Comparison of ENCODE assay signal across 2 cellular contexts in the genomic region with DNA sequence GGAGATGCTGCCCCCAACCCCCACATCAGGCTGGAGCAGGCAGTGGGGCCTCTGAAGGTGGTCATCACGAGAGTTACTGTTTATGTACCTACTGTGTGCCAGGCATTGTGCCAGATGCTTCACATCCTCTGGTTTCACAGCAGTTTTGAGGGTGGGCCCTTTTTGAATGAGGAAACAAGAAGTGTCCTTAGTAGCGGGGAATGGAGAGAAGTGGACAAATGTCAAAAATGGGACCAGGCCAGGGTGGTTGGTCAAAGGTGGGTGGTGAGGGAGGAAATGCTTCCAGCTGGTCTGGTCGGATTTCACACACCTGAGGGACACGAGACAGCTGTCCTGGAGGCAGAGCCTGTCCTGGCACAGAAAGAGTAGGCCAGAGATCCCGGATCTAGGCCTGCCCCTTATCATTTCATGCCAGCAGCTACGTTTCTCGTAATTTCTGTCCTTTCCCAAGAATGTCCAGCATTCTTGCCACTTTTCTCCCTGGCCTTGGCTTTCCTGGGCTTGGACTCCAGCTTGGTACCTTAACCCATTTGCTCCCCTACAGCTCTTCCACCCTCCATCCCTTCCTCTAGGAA.
TF ChIP-seq lines count a peak whose summit lies in the region.

No MANE protein-coding gene starts in this region.

TF ChIP-seq in A549, 52 proteins besides CTCF, POLR2A, EP300 and RAD21:
- TF ChIP-seq MAFK (IDR thresholded peaks at IDR 0.05; ENCODE audit: partially characterized antibody) (no peak), CEBPB (IDR thresholded peaks at IDR 0.05) (no peak), CBX2 (IDR thresholded peaks at IDR 0.05; ENCODE audit: borderline replicate concordance, low read depth) (no peak), HOXB5 (CRISPR knock-in tag; IDR thresholded peaks at IDR 0.05) (no peak), GATA3 (IDR thresholded peaks at IDR 0.05; ENCODE audit: borderline replicate concordance) (no peak), SMC3 (IDR thresholded peaks at IDR 0.05) (no peak), FOXS1 (CRISPR knock-in tag; IDR thresholded peaks at IDR 0.05) (no peak)
- TF ChIP-seq, protein P1, sequence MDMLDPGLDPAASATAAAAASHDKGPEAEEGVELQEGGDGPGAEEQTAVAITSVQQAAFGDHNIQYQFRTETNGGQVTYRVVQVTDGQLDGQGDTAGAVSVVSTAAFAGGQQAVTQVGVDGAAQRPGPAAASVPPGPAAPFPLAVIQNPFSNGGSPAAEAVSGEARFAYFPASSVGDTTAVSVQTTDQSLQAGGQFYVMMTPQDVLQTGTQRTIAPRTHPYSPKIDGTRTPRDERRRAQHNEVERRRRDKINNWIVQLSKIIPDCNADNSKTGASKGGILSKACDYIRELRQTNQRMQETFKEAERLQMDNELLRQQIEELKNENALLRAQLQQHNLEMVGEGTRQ (IDR thresholded peaks at IDR 0.05), result no peak

TF ChIP-seq in K562, 482 proteins besides CTCF, POLR2A, EP300 and RAD21:
- TF ChIP-seq MIER1 (IDR thresholded peaks at IDR 0.05; ENCODE audit: low read depth), result no peak
- TF ChIP-seq, protein P2, sequence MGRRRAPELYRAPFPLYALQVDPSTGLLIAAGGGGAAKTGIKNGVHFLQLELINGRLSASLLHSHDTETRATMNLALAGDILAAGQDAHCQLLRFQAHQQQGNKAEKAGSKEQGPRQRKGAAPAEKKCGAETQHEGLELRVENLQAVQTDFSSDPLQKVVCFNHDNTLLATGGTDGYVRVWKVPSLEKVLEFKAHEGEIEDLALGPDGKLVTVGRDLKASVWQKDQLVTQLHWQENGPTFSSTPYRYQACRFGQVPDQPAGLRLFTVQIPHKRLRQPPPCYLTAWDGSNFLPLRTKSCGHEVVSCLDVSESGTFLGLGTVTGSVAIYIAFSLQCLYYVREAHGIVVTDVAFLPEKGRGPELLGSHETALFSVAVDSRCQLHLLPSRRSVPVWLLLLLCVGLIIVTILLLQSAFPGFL (CRISPR knock-in tag; IDR thresholded peaks at IDR 0.05), result no peak
- TF ChIP-seq ZKSCAN1 (IDR thresholded peaks at IDR 0.05; ENCODE audit: low read depth, low read length), result 0 out of 2 replicates have a peak, but pooled peaks have one; percentile 41
